ENCODE assay signal across 31 cellular contexts in the genomic region with DNA sequence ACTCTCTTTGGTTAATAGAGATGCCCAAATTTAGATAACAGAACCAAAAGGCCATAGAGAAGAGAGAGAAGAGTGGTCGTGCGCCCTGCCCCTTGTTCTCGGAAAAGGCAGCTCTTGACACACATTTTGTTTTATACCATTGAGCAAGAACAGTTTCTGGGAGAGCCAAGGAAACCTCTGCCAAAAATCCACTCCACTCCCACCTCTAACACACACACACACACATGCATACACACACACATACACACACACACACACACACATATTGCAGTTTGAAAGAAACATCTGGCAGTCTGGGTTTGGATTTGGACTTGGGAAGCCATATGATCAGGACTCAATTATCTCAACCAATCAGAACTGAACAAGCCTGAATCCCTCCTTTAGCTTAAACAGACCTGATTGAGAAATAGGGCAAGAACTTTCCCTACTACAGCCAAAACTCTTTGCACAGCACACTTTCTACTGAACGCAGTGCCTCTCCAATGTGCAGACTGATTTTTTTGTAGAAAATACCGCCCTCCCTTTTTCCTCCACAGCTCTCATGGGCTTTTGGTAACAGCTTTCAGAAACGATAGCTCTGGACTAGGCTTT.
"Had no signal": no experiment of that assay in that cellular context is flagged by ENCODE, and none has a peak within 500 bp of the region (broad histone marks: within the 10 kb centered on the region; RNA-seq: fewer than 3 reads in every experiment).

No MANE protein-coding gene starts in this region.

- H3K9ac ChIP-seq: neural progenitor cell, parathyroid adenoma had no signal

- H3K4me1 ChIP-seq: neural progenitor cell, parathyroid adenoma, psoas muscle, right lobe of liver, spleen, suprapubic skin, testis, tibial nerve, upper lobe of left lung, vagina had no signal

- H3K36me3 Mint-ChIP-seq: naive B cell; naive thymus-derived CD8-positive, alpha-beta T cell; natural killer cell treated with Interleukin-12 subunit alpha and Interleukin-12 subunit beta and Interleukin-15 and Interleukin-18, amount 100 ng/mL, for 72 hours; neural progenitor cell; stimulated activated memory B cell treated with anti-CD40 and anti-IgM and Interleukin-4, amounts not matched to agents 10 μg/mL and 1 μg/mL and 100 μg/mL, for 72 hours had no signal

- H3K79me2 ChIP-seq: parathyroid adenoma had no signal

- ATAC-seq: naive thymus-derived CD8-positive, alpha-beta T cell; natural killer cell treated with Interleukin-12 subunit alpha and Interleukin-12 subunit beta and Interleukin-15 and Interleukin-18, amount 100 ng/mL, for 72 hours; psoas muscle; right cardiac atrium; right lobe of liver; stimulated activated memory B cell treated with anti-CD40 and anti-IgM and Interleukin-4, amounts not matched to agents 10 μg/mL and 1 μg/mL and 100 μg/mL, for 72 hours; stimulated activated naive CD8-positive, alpha-beta T cell treated with anti-CD3 and anti-CD28 coated beads, Interleukin-15, amount 100 ng/mL, for 72 hours; stimulated activated naive CD8-positive, alpha-beta T cell treated with anti-CD3 and anti-CD28 coated beads, Interleukin-15, Interleukin-2, amounts not matched to agents 100 U/mL and 50 U/mL, for 24 hours had no signal

- H3K4me3 Mint-ChIP-seq: naive B cell; naive thymus-derived CD8-positive, alpha-beta T cell; natural killer cell treated with Interleukin-12 subunit alpha and Interleukin-12 subunit beta and Interleukin-15 and Interleukin-18, amount 100 ng/mL, for 72 hours; neural progenitor cell; stimulated activated memory B cell treated with anti-CD40 and anti-IgM and Interleukin-4, amounts not matched to agents 10 μg/mL and 1 μg/mL and 100 μg/mL, for 72 hours; stimulated activated naive CD8-positive, alpha-beta T cell treated with anti-CD3 and anti-CD28 coated beads, Interleukin-15, amount 100 ng/mL, for 72 hours had no signal

- H3K27ac ChIP-seq: neural progenitor cell, ovary, parathyroid adenoma, psoas muscle, right lobe of liver, skin epidermis, spleen, suprapubic skin, testis, tibial nerve, upper lobe of left lung, vagina had no signal

- H3K4me1 Mint-ChIP-seq: naive B cell; naive thymus-derived CD8-positive, alpha-beta T cell; neural progenitor cell; stimulated activated memory B cell treated with anti-CD40 and anti-IgM and Interleukin-4, amounts not matched to agents 10 μg/mL and 1 μg/mL and 100 μg/mL, for 72 hours; stimulated activated naive CD8-positive, alpha-beta T cell treated with anti-CD3 and anti-CD28 coated beads, Interleukin-15, amount 100 ng/mL, for 72 hours had no signal

- DNase-seq: naive B cell; naive thymus-derived CD8-positive, alpha-beta T cell; occipital lobe; ovary; posterior cingulate gyrus; psoas muscle; right lobe of liver; spleen; stimulated activated CD4-positive, alpha-beta T cell treated with anti-CD3 and anti-CD28 coated beads, Interleukin-12 subunit alpha, Interleukin-12 subunit beta, amount 100 ng/mL, for 4 hours; stimulated activated CD4-positive, alpha-beta T cell treated with anti-CD3 and anti-CD28 coated beads, Interleukin-1b, Interleukin-23, amount 100 ng/mL, for 48 hours; stimulated activated CD4-positive, alpha-beta T cell treated with anti-CD3 and anti-CD28 coated beads, Interleukin-4, amount 100 ng/mL, for 1 hour; stimulated activated CD4-positive, alpha-beta T cell treated with anti-CD3 and anti-CD28 coated beads, Interleukin-4, amount 100 ng/mL, for 4 hours; stimulated activated CD8-positive, alpha-beta memory T cell treated with anti-CD3 and anti-CD28 coated beads, Interleukin-4, amount 100 ng/mL, for 48 hours; stimulated activated naive CD4-positive, alpha-beta T cell; stimulated activated naive CD8-positive, alpha-beta T cell treated with anti-CD3 and anti-CD28 coated beads, Interleukin-15, amount 100 ng/mL, for 72 hours; stimulated activated naive CD8-positive, alpha-beta T cell treated with anti-CD3 and anti-CD28 coated beads, Interleukin-15, Interleukin-2, amounts not matched to agents 100 U/mL and 50 U/mL, for 24 hours; substantia nigra; testis; trophoblast cell had no signal

- H2AFZ ChIP-seq: neural progenitor cell, parathyroid adenoma had no signal

- H3K27ac Mint-ChIP-seq: naive B cell; naive thymus-derived CD8-positive, alpha-beta T cell; natural killer cell treated with Interleukin-12 subunit alpha and Interleukin-12 subunit beta and Interleukin-15 and Interleukin-18, amount 100 ng/mL, for 72 hours; neural progenitor cell; progenitor cell of endocrine pancreas; stimulated activated memory B cell treated with anti-CD40 and anti-IgM and Interleukin-4, amounts not matched to agents 10 μg/mL and 1 μg/mL and 100 μg/mL, for 72 hours; stimulated activated naive CD8-positive, alpha-beta T cell treated with anti-CD3 and anti-CD28 coated beads, Interleukin-15, amount 100 ng/mL, for 72 hours had no signal

- H3K4me3 ChIP-seq: neural progenitor cell, ovary, psoas muscle, right lobe of liver, skin epidermis, smooth muscle cell, spleen, suprapubic skin, testis, tibial nerve, upper lobe of left lung, vagina had no signal

- H3K27me3 ChIP-seq: neural progenitor cell, ovary, right lobe of liver, spleen, suprapubic skin, testis, tibial nerve, upper lobe of left lung, vagina had no signal

- H3K4me2 ChIP-seq: neural progenitor cell, smooth muscle cell had no signal

- H3K36me3 ChIP-seq: neural progenitor cell, ovary, right lobe of liver, spleen, suprapubic skin, tibial nerve, upper lobe of left lung, vagina had no signal

- H3K27me3 Mint-ChIP-seq: naive B cell; naive thymus-derived CD8-positive, alpha-beta T cell; natural killer cell treated with Interleukin-12 subunit alpha and Interleukin-12 subunit beta and Interleukin-15 and Interleukin-18, amount 100 ng/mL, for 72 hours; progenitor cell of endocrine pancreas; stimulated activated memory B cell treated with anti-CD40 and anti-IgM and Interleukin-4, amounts not matched to agents 10 μg/mL and 1 μg/mL and 100 μg/mL, for 72 hours; stimulated activated naive CD8-positive, alpha-beta T cell treated with anti-CD3 and anti-CD28 coated beads, Interleukin-15, amount 100 ng/mL, for 72 hours had no signal

- H3K9me3 ChIP-seq: ovary, psoas muscle, right lobe of liver, suprapubic skin, testis, tibial nerve, upper lobe of left lung, vagina had no signal
